Comparison of ENCODE assay signal across 8 cellular contexts in genomic region chr3:13040381-13041074, GRCh38. TPM values are rescaled to one million over a fixed set of nuclear protein-coding genes. Genes with fewer than 3 reads are reported as not detected.
DNase-seq lines count a peak whose midpoint lies in the region; ATAC-seq, FAIRE-seq and TF ChIP-seq lines count a peak whose summit lies in the region.

No MANE protein-coding gene starts in this region.

- H3K9me2 ChIP-seq in GM23338 (ENCODE audit: insufficient read depth) = no peaks in the 10 kb centered on the region

- no peaks in the 10 kb centered on the region for H3K79me2 ChIP-seq in GM23338 (replicated peaks; ENCODE audit: insufficient read depth)

- no peak for TF ChIP-seq POLR2A in H54 (IDR thresholded peaks at IDR 0.05; ENCODE audit: low read depth, low read length)

- no peaks in the 10 kb centered on the region for H3K36me3 ChIP-seq in GM23338 (ENCODE audit: insufficient read depth)

- H3K4me1 Mint-ChIP-seq in GM23338 = peaks cover 18% of the 10 kb centered on the region

- H2AFZ ChIP-seq in GM23338 = no peak overlapping the region

- H3F3A ChIP-seq in GM23338 (replicated peaks; ENCODE audit: low read depth) = no peaks in the 10 kb centered on the region

- no peaks in the 10 kb centered on the region for H3K27me3 ChIP-seq in GM23338 (ENCODE audit: insufficient read depth)

- DNase-seq in GM23338 (ENCODE audit: low spot score) = no peak
- DNase-seq in NAMALWA (ENCODE audit: low spot score) = peak; percentile 57
- DNase-seq in germinal center (ENCODE audit: low spot score) = peak; percentile 37
- no peak for DNase-seq in HT-29 (ENCODE audit: low spot score)
- DNase-seq in NCI-H1092 treated with DMSO at 0.1 percent for 48 hours (lab: John Stamatoyannopoulos, UW) = no peak
- DNase-seq in H54 (ENCODE audit: insufficient read length, low spot score) = no peak
- no peak for DNase-seq in NCI-H748 (lab: John Stamatoyannopoulos, UW; ENCODE audit: unreplicated experiment)

- no peaks in the 10 kb centered on the region; the same call in 2 of the 3 replicates for H3K36me3 Mint-ChIP-seq in GM23338 (ENCODE audit: low read depth)

- H4K20me1 ChIP-seq in GM23338 (replicated peaks; ENCODE audit: insufficient read depth) = no peaks in the 10 kb centered on the region

- peak; percentile 86 for ATAC-seq in GM18907 (IDR thresholded peaks at IDR 0.05; ENCODE audit: unreplicated experiment)
- peak; percentile 37 for ATAC-seq in GM23338

- H3K27ac ChIP-seq in GM23338 (ENCODE audit: low read depth) = no peak overlapping the region

- no peaks in the 10 kb centered on the region; the same call in 2 of the 3 replicates for H3K9me3 Mint-ChIP-seq in GM23338

- no peak overlapping the region for H3K4me3 ChIP-seq in GM23338

- H3K4me1 ChIP-seq in GM23338 (ENCODE audit: insufficient read depth) = no peaks in the 10 kb centered on the region

- H3K4me3 Mint-ChIP-seq in GM23338 = no peak overlapping the region

- no peak overlapping the region for H3K27ac Mint-ChIP-seq in GM23338

- FAIRE-seq in H54 (lab: Jason Lieb, UNC) = no peak

- no peak overlapping the region for H3K4me2 ChIP-seq in GM23338

- H3K27me3 Mint-ChIP-seq in GM23338 (ENCODE audit: insufficient read depth, low read depth, poor library complexity) = peaks cover 5% of the 10 kb centered on the region

- no peak for TF ChIP-seq CTCF in GM23338 (conservative IDR thresholded peaks at IDR 0.05; ENCODE audit: low read depth in 2 of 2)

TF ChIP-seq in GM23338, 12 proteins besides CTCF, POLR2A, EP300 and RAD21:
- no peak for TF ChIP-seq NANOG (IDR thresholded peaks at IDR 0.05; ENCODE audit: borderline replicate concordance)

RNA-seq across cellular contexts. Expression of gene IQSEC1, which starts 32.7 kb away (rescaled TPM):
- 36.2 and 51.9 TPM in 2 replicates for total RNA-seq in GM23338 (2014; rRNA removed; shearing (Covaris generic))
- polyA plus RNA-seq in GM23338 (2016; fragmentation: Nextera tagmentation; extraction: Ambion mirVana) = 7.7 and 8.0 TPM in 2 replicates
- 3.6 and 4.8 TPM in 2 replicates for total RNA-seq in HT-29 (2014; rRNA removed; shearing (Covaris generic))

Comparison
In these comparisons a context has a peak if more than half of its experiments do, and no peak if none do; other contexts are left out.
1. DNase-seq: peak in NAMALWA (single experiment) and germinal center (single experiment); none in GM23338 (single experiment), HT-29 (single experiment), NCI-H1092 treated with DMSO at 0.1 percent for 48 hours (single experiment), H54 (single experiment) and NCI-H748 (single experiment).